ENCODE assay signal across 11 cellular contexts in genomic region chr10:17851611-17852010, GRCh38. TPM values are rescaled to one million over a fixed set of nuclear protein-coding genes. Genes with fewer than 3 reads are reported as not detected.
DNase-seq lines count a peak whose midpoint lies in the region; ATAC-seq and TF ChIP-seq lines count a peak whose summit lies in the region.
"Had no signal": no experiment of that assay in that cellular context is flagged by ENCODE, and none has a peak within 500 bp of the region (broad histone marks: within the 10 kb centered on the region; RNA-seq: fewer than 3 reads in every experiment).

No MANE protein-coding gene starts in this region.

- no peaks in the 10 kb centered on the region for H3K9me2 ChIP-seq in DOHH2 (replicated peaks; ENCODE audit: control insufficient read depth, low read length)

- no peaks in the 10 kb centered on the region for H3K9me3 ChIP-seq in DOHH2 (ENCODE audit: control insufficient read depth, insufficient read depth, low read length)
- H3K9me3 ChIP-seq in body of pancreas = no peaks in the 10 kb centered on the region
- H3K9me3 ChIP-seq in esophagus squamous epithelium = no peaks in the 10 kb centered on the region

- H3K4me3 ChIP-seq in DOHH2 (ENCODE audit: low read length) = peak overlapping the region; percentile 12; the same call in 1 of the 2 replicates
- no peak overlapping the region for H3K4me3 ChIP-seq in body of pancreas
- no peak overlapping the region for H3K4me3 ChIP-seq in esophagus squamous epithelium
- H3K4me3 ChIP-seq: smooth muscle cell had no signal

- H3K79me2 ChIP-seq in DOHH2 (ENCODE audit: control insufficient read depth, low read length) = no peaks in the 10 kb centered on the region

- TF ChIP-seq POLR2A in body of pancreas (IDR thresholded peaks at IDR 0.05) = no peak
- no peak for TF ChIP-seq POLR2A in esophagus squamous epithelium (IDR thresholded peaks at IDR 0.05)

- 38 to 39% methylated on average over 4 of the region's 4 CpGs for WGBS in body of pancreas, 2 donors
- WGBS in esophagus squamous epithelium, 2 donors = 10% methylated on average over 4 of the region's 4 CpGs

- H3K36me3 ChIP-seq in DOHH2 (ENCODE audit: control insufficient read depth, low read length) = no peaks in the 10 kb centered on the region
- H3K36me3 ChIP-seq in body of pancreas (replicated peaks in 1 of 2; ENCODE audit: insufficient read depth in 1 of 2, low read depth in 2 of 2) = no peaks in the 10 kb centered on the region
- no peaks in the 10 kb centered on the region for H3K36me3 ChIP-seq in esophagus squamous epithelium

- intact Hi-C loops in body of pancreas (cut with DNase I) (no loop called here), posterior cingulate gyrus (cut with DNase I) (no loop called here), esophagus squamous epithelium (cut with DNase I) (no loop called here)

- ATAC-seq in body of pancreas = no peak
- ATAC-seq in HG02763 (IDR thresholded peaks at IDR 0.05; ENCODE audit: unreplicated experiment) = no peak
- ATAC-seq: activated naive CD4-positive, alpha-beta T cell treated with anti-CD3 and anti-CD28 coated beads, Interleukin-2, amount 50 U/mL, for 72 hours had no signal

- no peak for TF ChIP-seq CTCF in DOHH2 (IDR thresholded peaks at IDR 0.05; ENCODE audit: low read depth, low read length, poor library complexity, severe bottlenecking)
- TF ChIP-seq CTCF in body of pancreas (IDR thresholded peaks at IDR 0.05) = no peak
- TF ChIP-seq CTCF in esophagus squamous epithelium (IDR thresholded peaks at IDR 0.05) = no peak

- H3K4me2 ChIP-seq in DOHH2 (ENCODE audit: low read length) = peak overlapping the region; percentile 51
- H3K4me2 ChIP-seq: smooth muscle cell had no signal

- H3K27me3 ChIP-seq in DOHH2 (ENCODE audit: control insufficient read depth, low read length) (no peaks in the 10 kb centered on the region), body of pancreas (no peaks in the 10 kb centered on the region), esophagus squamous epithelium (no peaks in the 10 kb centered on the region)

- peak; percentile 61 for DNase-seq in NCI-H510A treated with DMSO at 0.1 percent for 48 hours (lab: John Stamatoyannopoulos, UW)
- DNase-seq in body of pancreas = peak in 3 of 4 donors; percentile 21 to 53 (median 34)
- DNase-seq in posterior cingulate gyrus = peak in 9 of 10 donors; percentile 13 to 87 (median 29)
- no peak for DNase-seq in esophagus squamous epithelium (lab: John Stamatoyannopoulos, UW)
- DNase-seq in cerebellar cortex (ENCODE audit: low spot score) = no peak
- no peak for DNase-seq in AG08396 (ENCODE audit: low spot score)
- DNase-seq: activated CD4-positive, alpha-beta T cell treated with anti-CD3 and anti-CD28 coated beads for 4 hours had no signal

- peaks cover 28% of the 10 kb centered on the region for H3K4me1 ChIP-seq in DOHH2 (ENCODE audit: control insufficient read depth, low read length)
- H3K4me1 ChIP-seq in body of pancreas = no peaks in the 10 kb centered on the region
- no peaks in the 10 kb centered on the region for H3K4me1 ChIP-seq in esophagus squamous epithelium

- H3F3A ChIP-seq in DOHH2 (ENCODE audit: control insufficient read depth, insufficient read depth) = no peaks in the 10 kb centered on the region

- H4K20me1 ChIP-seq in DOHH2 (ENCODE audit: control insufficient read depth, insufficient read depth, low read depth, low read length) = no peaks in the 10 kb centered on the region

- H3K27ac ChIP-seq in DOHH2 (ENCODE audit: low read depth, low read length) (no peak overlapping the region), body of pancreas (no peak overlapping the region), esophagus squamous epithelium (no peak overlapping the region)

RNA-seq across cellular contexts. Expression of gene MRC1, which starts 42.5 kb away (rescaled TPM):
- total RNA-seq in body of pancreas (10 to 100 TPM; 10.2 to 19.5 TPM), esophagus squamous epithelium (10 to 100 TPM in 2 of 4 donors, 1 to 10 TPM in 1, under 1 TPM in 1; 0.42 to 43.1 (median 15.1) TPM)
- total RNA-seq: activated naive CD4-positive, alpha-beta T cell treated with anti-CD3 and anti-CD28 coated beads, Interleukin-2, amount 50 U/mL, for 72 hours; smooth muscle cell had no signal

Comparison
In these comparisons a context has a peak if more than half of its experiments do, and no peak if none do; other contexts are left out.
1. DNase-seq: peak in NCI-H510A treated with DMSO at 0.1 percent for 48 hours (single experiment), body of pancreas (3 of 4) and posterior cingulate gyrus (9 of 10); none in esophagus squamous epithelium (single experiment), cerebellar cortex (single experiment) and AG08396 (single experiment).